Comparison of ENCODE assay signal across 13 cellular contexts in the genomic region with DNA sequence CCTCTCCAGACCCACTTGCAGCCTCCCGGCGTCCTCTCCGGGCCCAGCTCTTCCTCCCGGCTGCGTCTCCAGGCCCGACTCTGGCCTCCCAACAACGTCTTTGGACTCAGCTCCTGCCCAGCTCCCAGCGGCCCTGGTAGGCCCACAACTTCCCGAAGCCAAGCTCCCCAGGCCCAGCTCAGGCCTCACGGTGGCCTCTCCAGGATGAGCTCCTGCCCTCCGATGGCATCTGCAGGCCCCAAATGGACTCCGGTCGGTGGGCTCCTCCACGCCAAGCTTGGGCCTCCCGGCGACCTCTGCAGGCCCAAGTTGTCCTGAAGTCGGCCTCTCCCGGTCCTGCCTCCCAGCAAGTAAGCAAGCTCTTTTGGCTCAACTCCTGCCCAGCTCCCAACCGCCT. TPM values are rescaled to one million over a fixed set of nuclear protein-coding genes. Genes with fewer than 3 reads are reported as not detected.
"Had no signal": no experiment of that assay in that cellular context is flagged by ENCODE, and none has a peak within 500 bp of the region (broad histone marks: within the 10 kb centered on the region; RNA-seq: fewer than 3 reads in every experiment).

No MANE protein-coding gene starts in this region.

RNA-seq across cellular contexts. Expression of a gene that starts 24.5 kb away (rescaled TPM):
- total RNA-seq: activated B cell treated with CpG ODN at 0.5 μM for 24 hours; activated CD4-positive, alpha-beta T cell treated with anti-CD3 and anti-CD28 coated beads, Interleukin-2, amount 10 ng/mL, durations not matched to agents 24 days and 14 days; activated CD8-positive, alpha-beta memory T cell treated with anti-CD3 and anti-CD28 coated beads for 36 hours; activated CD8-positive, alpha-beta T cell treated with anti-CD3 and anti-CD28 coated beads for 36 hours; activated CD8-positive, alpha-beta T cell treated with anti-CD3 and anti-CD28 coated beads, Interleukin-2, amount 10 ng/mL, durations not matched to agents 7 days and 5 days had no signal

RNA-seq across cellular contexts. Expression of a gene that starts 34.5 kb away (rescaled TPM):
- total RNA-seq: activated B cell treated with CpG ODN at 0.5 μM for 24 hours; activated CD4-positive, alpha-beta memory T cell treated with anti-CD3 and anti-CD28 coated beads for 36 hours; activated CD4-positive, alpha-beta memory T cell treated with anti-CD3 and anti-CD28 coated beads, Interleukin-2, amount 10 ng/mL, durations not matched to agents 7 days and 5 days; activated CD4-positive, alpha-beta T cell treated with anti-CD3 and anti-CD28 coated beads for 36 hours; activated CD4-positive, alpha-beta T cell treated with anti-CD3 and anti-CD28 coated beads, Interleukin-2, amount 10 ng/mL, durations not matched to agents 24 days and 14 days; activated CD4-positive, alpha-beta T cell treated with anti-CD3 and anti-CD28 coated beads, Interleukin-2, amount 10 ng/mL, durations not matched to agents 7 days and 5 days; activated CD8-positive, alpha-beta memory T cell treated with anti-CD3 and anti-CD28 coated beads for 36 hours; activated CD8-positive, alpha-beta memory T cell treated with anti-CD3 and anti-CD28 coated beads, Interleukin-2, amount 10 ng/mL, durations not matched to agents 7 days and 5 days; activated CD8-positive, alpha-beta T cell treated with anti-CD3 and anti-CD28 coated beads for 36 hours; activated CD8-positive, alpha-beta T cell treated with anti-CD3 and anti-CD28 coated beads, Interleukin-2, amount 10 ng/mL, durations not matched to agents 7 days and 5 days; T-helper 1 cell treated with Interleukin-12 subunit alpha and Interleukin-12 subunit beta and Interleukin-4 antibody, amounts not matched to agents 30 ng/mL and 1 ng/mL, for 36 hours; T-helper 17 cell; T-helper 2 cell treated with Interferon-gamma antibody and Interleukin-4, amounts not matched to agents 100 ng/mL and 5 ng/mL, for 36 hours had no signal
